24 cellular contexts compared by ENCODE assay signal in the genomic region with DNA sequence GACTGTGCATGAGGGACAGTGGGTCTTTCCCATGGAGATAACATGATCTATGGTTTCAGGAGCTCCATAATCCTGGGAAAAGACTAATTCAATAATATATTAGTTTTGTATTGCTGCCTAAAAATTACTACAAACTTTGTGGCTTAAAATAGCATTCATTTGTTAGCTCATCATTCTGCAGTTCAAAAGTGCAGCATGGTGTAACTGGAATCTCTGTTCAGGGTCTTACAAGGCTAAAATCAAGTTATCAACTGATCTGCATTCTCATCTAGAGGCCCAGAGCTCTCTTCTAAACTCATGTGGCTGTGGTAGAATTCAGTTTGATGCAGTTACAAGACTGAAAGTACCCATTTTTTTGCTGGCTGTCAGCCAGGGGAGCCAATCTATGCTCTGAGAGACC.
"Had no signal": no experiment of that assay in that cellular context is flagged by ENCODE, and none has a peak within 500 bp of the region (broad histone marks: within the 10 kb centered on the region; RNA-seq: fewer than 3 reads in every experiment).

No MANE protein-coding gene starts in this region.

- H3K9me2 ChIP-seq: SK-N-SH had no signal

- H3K9me3 Mint-ChIP-seq: T-cell had no signal

- DNase-seq: IMR-90, Karpas-422, KG1, MV-4-11, NCI-H1092, NCI-H1105 treated with DMSO at 0.1 percent for 48 hours, NCI-H1417 treated with DMSO at 0.1 percent for 48 hours, NCI-H187, NCI-H2029, NCI-H2081 treated with DMSO at 0.1 percent for 48 hours, NCI-H2171, NCI-H226, NCI-H446, NCI-H510A, NCI-H524 treated with DMSO at 0.1 percent for 48 hours, NCI-H69, NCI-H774, Right ventricle myocardium superior, RPMI8226, SK-N-SH, SW 1271, T-cell had no signal

- H3K4me1 Mint-ChIP-seq: T-cell had no signal

- H3K9ac ChIP-seq: SK-N-SH had no signal

- H3K9me3 ChIP-seq: SK-N-SH had no signal

- H3K36me3 Mint-ChIP-seq: T-cell had no signal

- H3K27ac Mint-ChIP-seq: T-cell had no signal

- H3K4me2 ChIP-seq: SK-N-SH had no signal

- H3K4me3 Mint-ChIP-seq: T-cell had no signal

- FAIRE-seq: HepG2, RCC 7860 had no signal

- ATAC-seq: HepG2, T-cell had no signal
